17 cellular contexts compared by ENCODE assay signal in the genomic region with DNA sequence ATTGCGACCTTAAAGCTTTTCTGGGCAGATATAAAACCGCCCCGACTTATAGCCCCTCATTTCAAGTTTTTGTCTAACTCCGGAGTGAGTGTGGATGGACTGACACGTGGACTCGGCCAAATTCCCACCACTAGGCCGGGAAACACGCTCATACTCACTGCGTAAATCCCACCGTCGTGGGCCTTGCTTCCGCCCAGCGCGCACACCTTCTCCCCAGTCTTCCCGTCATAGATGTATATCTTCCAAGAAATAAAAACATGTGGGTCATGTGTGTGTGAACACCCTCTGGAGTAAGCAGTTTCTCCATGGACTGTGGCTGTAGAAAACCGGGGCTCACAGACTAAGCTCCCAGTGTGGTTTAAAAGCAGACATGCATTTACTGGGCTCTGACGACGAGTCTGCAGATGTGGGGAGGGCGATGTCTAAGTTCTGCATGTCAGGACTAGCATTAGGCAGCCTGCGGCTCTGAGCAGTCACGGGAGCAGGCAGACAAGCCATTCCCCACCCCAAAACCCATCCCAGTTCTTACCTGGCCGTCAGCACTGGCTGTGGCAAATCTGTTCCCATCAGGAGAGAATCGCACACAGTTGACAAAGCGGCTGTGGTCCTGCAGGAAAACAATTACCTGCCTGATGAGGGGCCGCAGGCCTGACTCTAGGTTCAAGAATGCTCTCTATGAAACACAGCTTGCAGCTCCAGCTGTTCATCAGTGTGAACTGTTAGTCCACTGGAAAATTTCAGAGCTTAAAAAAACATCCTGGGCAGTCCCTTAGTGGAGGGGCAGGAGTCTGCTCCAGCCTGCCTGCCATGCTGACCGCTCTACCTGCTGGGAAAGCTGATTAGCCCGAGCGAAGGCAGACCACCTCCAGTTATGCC. TPM values are rescaled to one million over a fixed set of nuclear protein-coding genes. Genes with fewer than 3 reads are reported as not detected.
DNase-seq lines count a peak whose midpoint lies in the region; ATAC-seq and TF ChIP-seq lines count a peak whose summit lies in the region.
"Had no signal": no experiment of that assay in that cellular context is flagged by ENCODE, and none has a peak within 500 bp of the region (broad histone marks: within the 10 kb centered on the region; RNA-seq: fewer than 3 reads in every experiment).

No MANE protein-coding gene starts in this region.

- H3K9me3 ChIP-seq in right atrium auricular region (no peaks in the 10 kb centered on the region), mucosa of descending colon (no peaks in the 10 kb centered on the region), stomach (no peaks in the 10 kb centered on the region)

- H3K27me3 ChIP-seq in right atrium auricular region (no peaks in the 10 kb centered on the region), stomach (no peaks in the 10 kb centered on the region)

- no peak overlapping the region for H3K4me3 ChIP-seq in right atrium auricular region
- no peak overlapping the region for H3K4me3 ChIP-seq in choroid plexus epithelial cell (ENCODE audit: low read depth, low read length)
- no peak overlapping the region for H3K4me3 ChIP-seq in mucosa of descending colon
- H3K4me3 ChIP-seq in stomach = no peak overlapping the region
- H3K4me3 ChIP-seq: K562, skin epidermis had no signal

- H3K27ac ChIP-seq in right atrium auricular region = no peak overlapping the region
- peak overlapping the region; percentile 47 to 70 (median 58) for H3K27ac ChIP-seq in stomach
- no peak overlapping the region for H3K27ac ChIP-seq in substantia nigra (ENCODE audit: low read depth, low read length, poor library complexity, severe bottlenecking)

- ATAC-seq in Right ventricle myocardium superior (ENCODE audit: poor library complexity) (no peak), mucosa of descending colon (no peak)
- ATAC-seq: activated CD8-positive, alpha-beta memory T cell treated with anti-CD3 and anti-CD28 coated beads, Interleukin-2, amount 10 ng/mL, durations not matched to agents 7 days and 5 days; effector memory CD8-positive, alpha-beta T cell; K562; stimulated activated naive CD8-positive, alpha-beta T cell treated with anti-CD3 and anti-CD28 coated beads, Interleukin-15, Interleukin-2, amounts not matched to agents 100 U/mL and 50 U/mL, for 24 hours had no signal

- TF ChIP-seq CTCF in right atrium auricular region (IDR thresholded peaks at IDR 0.05) (no peak), choroid plexus epithelial cell (conservative IDR thresholded peaks at IDR 0.05; ENCODE audit: low read depth, low read length) (no peak), mucosa of descending colon (IDR thresholded peaks at IDR 0.05) (no peak), stomach (IDR thresholded peaks at IDR 0.05) (no peak), GM10248 (IDR thresholded peaks at IDR 0.05; ENCODE audit: control extremely low read depth, extremely low read depth, low read depth, missing control alignments) (no peak)

- H3K36me3 ChIP-seq in right atrium auricular region (peaks cover 84% of the 10 kb centered on the region), mucosa of descending colon (ENCODE audit: low read depth) (peaks cover 32% of the 10 kb centered on the region), stomach (peaks cover 88 to 100% (median 95%) of the 10 kb centered on the region in 4 donors)

- CTCF ChIA-PET in GM10248 (lab: Yijun Ruan, JAX) = interaction anchor here (0.7 kb wide), 1 partner anchor 73 kb away, joined by 3 read pairs; no protein-coding TSS in a partner anchor

- H3K4me1 ChIP-seq in right atrium auricular region = peaks cover 0 to 70% of the 10 kb centered on the region in 2 donors
- H3K4me1 ChIP-seq in mucosa of descending colon (ENCODE audit: low read depth) = peaks cover 42% of the 10 kb centered on the region
- H3K4me1 ChIP-seq in stomach = peaks cover 21 to 69% (median 36%) of the 10 kb centered on the region in 4 donors

- no peak for TF ChIP-seq POLR2A in stomach (IDR thresholded peaks at IDR 0.05)

- 79 to 92% (median 88%) methylated on average over 25 to 28 of the region's 28 CpGs for WGBS in stomach, 5 donors

- intact Hi-C loops in Right ventricle myocardium superior (cut with DNase I) (no loop called here), mucosa of descending colon (cut with DNase I, micrococcal nuclease) (no loop called here), stomach (cut with DNase I; ENCODE audit: low total_unique reads) (no loop called here)

- POLR2A ChIA-PET in GM10248 (lab: Yijun Ruan, JAX) = interaction anchor here (0.6 to 1.8 kb wide), 3 partner anchors 10 to 29 kb away, joined by 3 to 15 read pairs (median 3); a partner anchor contains a TSS

- TF ChIP-seq EP300 in stomach (IDR thresholded peaks at IDR 0.05) = no peak

- DNase-seq in Right ventricle myocardium superior = peak; percentile 19
- no peak for DNase-seq in right atrium auricular region (ENCODE audit: low spot score)
- DNase-seq in choroid plexus epithelial cell (ENCODE audit: low read depth) = peak; percentile 43
- peak in 2 of 3 donors; percentile 23 to 39 for DNase-seq in mucosa of descending colon
- DNase-seq in stomach = no peak
- no peak for DNase-seq in substantia nigra (lab: John Stamatoyannopoulos, UW)
- DNase-seq in pons (ENCODE audit: low spot score) = no peak
- DNase-seq in GM10248 (ENCODE audit: extremely low spot score) = no peak
- DNase-seq: activated CD4-positive, CD25-positive, alpha-beta regulatory T cell; activated CD8-positive, alpha-beta memory T cell treated with anti-CD3 and anti-CD28 coated beads, Interleukin-2, amount 10 ng/mL, durations not matched to agents 7 days and 5 days; activated naive CD4-positive, alpha-beta T cell treated with anti-CD3 and anti-CD28 coated beads, Interleukin-2, amount 50 U/mL, for 16 hours; effector memory CD8-positive, alpha-beta T cell; NCI-H1092 treated with DMSO at 0.1 percent for 48 hours; NK-92 treated with Interleukin-12 subunit alpha and Interleukin-12 subunit beta, amount 100 ng/mL, for 24 hours; stimulated activated naive CD8-positive, alpha-beta T cell treated with anti-CD3 and anti-CD28 coated beads, Interleukin-15, Interleukin-2, amounts not matched to agents 100 U/mL and 50 U/mL, for 24 hours had no signal

RNA-seq across cellular contexts. Expression of a gene that starts 28.2 kb away (rescaled TPM):
- total RNA-seq in Right ventricle myocardium superior = 183 TPM
- total RNA-seq in right atrium auricular region = 100 to 1,000 TPM; 109 to 216 TPM
- 100 to 1,000 TPM; 366 to 467 (median 380) TPM for total RNA-seq in mucosa of descending colon
- total RNA-seq in stomach = 100 to 1,000 TPM in 3 of 5 donors, 10 to 100 TPM in 2; 52.4 to 167 (median 104) TPM
- 100 to 1,000 TPM in 2 of 3 donors, 10 to 100 TPM in 1; 91.2 to 145 (median 115) TPM for polyA plus RNA-seq in stomach

Comparison
In these comparisons a context has a peak if more than half of its experiments do, and no peak if none do; other contexts are left out.
1. DNase-seq: peak in Right ventricle myocardium superior (single experiment), choroid plexus epithelial cell (single experiment) and mucosa of descending colon (2 of 3); none in right atrium auricular region (single experiment), stomach (single experiment), substantia nigra (0 of 49), pons (single experiment) and GM10248 (single experiment).
2. H3K27ac ChIP-seq: peak in stomach (5 of 5); none in right atrium auricular region (0 of 2) and substantia nigra (single experiment).